1 cellular context compared by ENCODE assay signal in genomic region chr2:86105252-86105968, GRCh38.
TF ChIP-seq lines count a peak whose summit lies in the region.

Gene POLR1A, minus strand, starts transcription at chr2:86105886. Its CDS starts 110 bp downstream, at chr2:86105776.

TF ChIP-seq in HepG2, 621 proteins besides CTCF, POLR2A, EP300 and RAD21 (continued from another document and continues in another):
- TF ChIP-seq FUBP1 (CRISPR knock-in tag; IDR thresholded peaks at IDR 0.05; ENCODE audit: borderline replicate concordance) = no peak; the same call in 1 of the 2 replicates
- no peak for TF ChIP-seq ZNF513 (CRISPR knock-in tag; conservative IDR thresholded peaks at IDR 0.05)
- no peak for TF ChIP-seq KAT2B (IDR thresholded peaks at IDR 0.05; ENCODE audit: borderline replicate concordance, low read depth, low read length)
- no peak for TF ChIP-seq FOXP4 (CRISPR knock-in tag; IDR thresholded peaks at IDR 0.05)
- no peak for TF ChIP-seq MTA1 (CRISPR knock-in tag; IDR thresholded peaks at IDR 0.05; ENCODE audit: borderline replicate concordance)
- no peak for TF ChIP-seq ZNF34 (CRISPR knock-in tag; IDR thresholded peaks at IDR 0.05; ENCODE audit: borderline replicate concordance)
- TF ChIP-seq ATAD3A (CRISPR knock-in tag; IDR thresholded peaks at IDR 0.05) = no peak
- TF ChIP-seq ARID5B (CRISPR knock-in tag; IDR thresholded peaks at IDR 0.05) = no peak
- TF ChIP-seq SPEN (CRISPR knock-in tag; IDR thresholded peaks at IDR 0.05; ENCODE audit: low read depth) = peak; percentile 64; the same call in 1 of the 2 replicates
- no peak for TF ChIP-seq RAD51 (IDR thresholded peaks at IDR 0.05; ENCODE audit: borderline replicate concordance)
- no peak for TF ChIP-seq THAP7 (CRISPR knock-in tag; IDR thresholded peaks at IDR 0.05)
- TF ChIP-seq SNRNP70 (IDR thresholded peaks at IDR 0.05; ENCODE audit: low read depth, low read length) = no peak
- 0 out of 2 replicates have a peak, but pooled peaks have one; percentile 10 for TF ChIP-seq ELF3 (CRISPR knock-in tag; IDR thresholded peaks at IDR 0.05)
- no peak for TF ChIP-seq RXRB (CRISPR knock-in tag; IDR thresholded peaks at IDR 0.05; ENCODE audit: borderline replicate concordance)
- no peak for TF ChIP-seq SOX6 (IDR thresholded peaks at IDR 0.05)
- TF ChIP-seq SOX6 (CRISPR knock-in tag; IDR thresholded peaks at IDR 0.05) = 0 out of 2 replicates have a peak, but pooled peaks have one; percentile 28
- no peak for TF ChIP-seq ZNF362 (CRISPR knock-in tag; IDR thresholded peaks at IDR 0.05; ENCODE audit: borderline replicate concordance)
- TF ChIP-seq IKZF4 (CRISPR knock-in tag; IDR thresholded peaks at IDR 0.05; ENCODE audit: borderline replicate concordance, low read depth, not compliant biosample characterization) = no peak
- TF ChIP-seq FOXA3 (CRISPR knock-in tag; IDR thresholded peaks at IDR 0.05) = peak; percentile 25; the same call in 1 of the 2 replicates
- peak; percentile 33; the same call in 1 of the 2 replicates for TF ChIP-seq SALL1 (CRISPR knock-in tag; IDR thresholded peaks at IDR 0.05)
- no peak for TF ChIP-seq ZNF160 (CRISPR knock-in tag; IDR thresholded peaks at IDR 0.05)
- TF ChIP-seq ZNF615 (CRISPR knock-in tag; IDR thresholded peaks at IDR 0.05; ENCODE audit: borderline replicate concordance) = no peak
- TF ChIP-seq XRCC5 (optimal IDR thresholded peaks at IDR 0.05; ENCODE audit: low read length) = peak; percentile 33
- no peak for TF ChIP-seq ZNF557 (CRISPR knock-in tag; IDR thresholded peaks at IDR 0.05)
- TF ChIP-seq YEATS4 (CRISPR knock-in tag; IDR thresholded peaks at IDR 0.05; ENCODE audit: borderline replicate concordance) = peak; percentile 86
- TF ChIP-seq GZF1 (CRISPR knock-in tag; IDR thresholded peaks at IDR 0.05) = no peak
- TF ChIP-seq TBX3 (IDR thresholded peaks at IDR 0.05; ENCODE audit: borderline replicate concordance) = no peak
- no peak for TF ChIP-seq ZBTB46 (CRISPR knock-in tag; IDR thresholded peaks at IDR 0.05; ENCODE audit: borderline replicate concordance)
- TF ChIP-seq ARID2 (CRISPR knock-in tag; IDR thresholded peaks at IDR 0.05; ENCODE audit: borderline replicate concordance) = no peak
- no peak for TF ChIP-seq ZNF577 (CRISPR knock-in tag; IDR thresholded peaks at IDR 0.05; ENCODE audit: borderline replicate concordance, low read depth)
- TF ChIP-seq UBTF (CRISPR knock-in tag; IDR thresholded peaks at IDR 0.05) = no peak
- TF ChIP-seq BCL6 (CRISPR knock-in tag; IDR thresholded peaks at IDR 0.05) = peak; percentile 5; the same call in 1 of the 2 replicates
- TF ChIP-seq ZNF18 (CRISPR knock-in tag; IDR thresholded peaks at IDR 0.05; ENCODE audit: insufficient replicate concordance) = no peak
- TF ChIP-seq TGIF2 (CRISPR knock-in tag; IDR thresholded peaks at IDR 0.05) = no peak
- TF ChIP-seq IKZF5 (CRISPR knock-in tag; IDR thresholded peaks at IDR 0.05) = no peak
- no peak for TF ChIP-seq SMC3 (IDR thresholded peaks at IDR 0.05; ENCODE audit: low read length)
- no peak for TF ChIP-seq SMAD9 (CRISPR knock-in tag; IDR thresholded peaks at IDR 0.05)
- TF ChIP-seq ZNF605 (CRISPR knock-in tag; IDR thresholded peaks at IDR 0.05) = peak; percentile 96; the same call in 1 of the 2 replicates
- no peak for TF ChIP-seq ZNF546 (CRISPR knock-in tag; conservative IDR thresholded peaks at IDR 0.05)
- no peak for TF ChIP-seq NCOA1 (CRISPR knock-in tag; IDR thresholded peaks at IDR 0.05)
- TF ChIP-seq CENPX (CRISPR knock-in tag; IDR thresholded peaks at IDR 0.05) = no peak
- TF ChIP-seq MAFF (IDR thresholded peaks at IDR 0.05; ENCODE audit: low read depth, low read length) = no peak
- no peak for TF ChIP-seq TRAFD1 (CRISPR knock-in tag; IDR thresholded peaks at IDR 0.05; ENCODE audit: borderline replicate concordance)
